Comparison of ENCODE assay signal across 15 cellular contexts in genomic region chr3:129389572-129389937, GRCh38. TPM values are rescaled to one million over a fixed set of nuclear protein-coding genes. Genes with fewer than 3 reads are reported as not detected.
DNase-seq lines count a peak whose midpoint lies in the region; TF ChIP-seq lines count a peak whose summit lies in the region.
"Had no signal": no experiment of that assay in that cellular context is flagged by ENCODE, and none has a peak within 500 bp of the region (broad histone marks: within the 10 kb centered on the region; RNA-seq: fewer than 3 reads in every experiment).

No MANE protein-coding gene starts in this region.

- H3K9me3 ChIP-seq in breast epithelium (no peaks in the 10 kb centered on the region), transverse colon (no peaks in the 10 kb centered on the region)

- TF ChIP-seq CTCF in breast epithelium (IDR thresholded peaks at IDR 0.05), result no peak
- TF ChIP-seq CTCF in MCF 10A (IDR thresholded peaks at IDR 0.05; ENCODE audit: unreplicated experiment), result no peak
- TF ChIP-seq CTCF in endothelial cell (IDR thresholded peaks at IDR 0.05; ENCODE audit: unreplicated experiment), result no peak
- TF ChIP-seq CTCF in transverse colon (IDR thresholded peaks at IDR 0.05), result no peak

- H3K79me1 ChIP-seq in mesendoderm (ENCODE audit: low read length), result peaks cover under 1% of the 10 kb centered on the region

- H3K36me3 ChIP-seq in breast epithelium (no peaks in the 10 kb centered on the region), mesendoderm (ENCODE audit: control insufficient read depth, insufficient read depth, low read length) (peaks cover 5% of the 10 kb centered on the region), transverse colon (peaks cover 0 to 24% (median 3%) of the 10 kb centered on the region in 4 donors)

- H3K27ac ChIP-seq in breast epithelium (peak overlapping the region; percentile 29 to 83), mesendoderm (ENCODE audit: low read depth, low read length) (peak overlapping the region; percentile 76), transverse colon (peak overlapping the region in 3 of 4 donors; percentile 35 to 63 (median 55))
- H3K27ac ChIP-seq: foreskin keratinocyte had no signal

- H3K56ac ChIP-seq in mesendoderm (ENCODE audit: low read length), result peak overlapping the region; percentile 49

- H3K4me1 ChIP-seq in breast epithelium, result no peaks in the 10 kb centered on the region
- peaks cover 2% of the 10 kb centered on the region for H3K4me1 ChIP-seq in mesendoderm (ENCODE audit: control insufficient read depth, low read depth, low read length)
- peaks cover 0 to 4% (median 0%) of the 10 kb centered on the region in 4 donors for H3K4me1 ChIP-seq in transverse colon

- H3K27ac Mint-ChIP-seq in MCF 10A (ENCODE audit: low read depth, unreplicated experiment) (no peak overlapping the region), endothelial cell (ENCODE audit: unreplicated experiment) (peak overlapping the region; percentile 94)
- H3K27ac Mint-ChIP-seq: activated T-helper 2 cell treated with anti-CD3 and anti-CD28 coated beads, Interferon-gamma antibody, Interleukin-2, Interleukin-4, amounts not matched to agents 10 μg/mL and 5 μg/mL and 100 μg/mL, durations not matched to agents 14 hours and 24 hours and 36 hours had no signal

- CTCF ChIA-PET in MCF 10A (lab: Yijun Ruan, JAX), result interaction anchor here (0.6 kb wide), 1 partner anchor 886 kb away, joined by 3 read pairs; no protein-coding TSS in a partner anchor

- H2BK5ac ChIP-seq in mesendoderm (ENCODE audit: low read length), result no peak overlapping the region

- TF ChIP-seq EP300 in transverse colon (IDR thresholded peaks at IDR 0.05; ENCODE audit: low read depth), result no peak

- TF ChIP-seq POLR2A in breast epithelium (IDR thresholded peaks at IDR 0.05) (no peak), transverse colon (IDR thresholded peaks at IDR 0.05) (no peak)

- H2BK15ac ChIP-seq in mesendoderm (replicated peaks; ENCODE audit: low read depth), result no peak overlapping the region

- no peak overlapping the region for H2BK120ac ChIP-seq in mesendoderm (ENCODE audit: low read depth, low read length)

- H3K4me1 Mint-ChIP-seq in MCF 10A (ENCODE audit: insufficient read depth, unreplicated experiment) (peaks cover 1% of the 10 kb centered on the region), endothelial cell (ENCODE audit: unreplicated experiment) (peaks cover 18% of the 10 kb centered on the region)

- no TSS peak for BruUV-seq in MCF 10A (replicated peaks; lab: Mats Ljungman, UMichigan)

- no peak overlapping the region for H3K4me3 Mint-ChIP-seq in MCF 10A (ENCODE audit: unreplicated experiment)
- H3K4me3 Mint-ChIP-seq in endothelial cell (ENCODE audit: unreplicated experiment), result peak overlapping the region; percentile 74
- H3K4me3 Mint-ChIP-seq: naive thymus-derived CD8-positive, alpha-beta T cell had no signal

- no peak overlapping the region for H3K4ac ChIP-seq in mesendoderm (ENCODE audit: low read depth, low read length)

- intact Hi-C loops in breast epithelium (cut with DNase I; ENCODE audit: low total_unique reads), result no loop called here
- intact Hi-C loops in MCF 10A (cut with micrococcal nuclease), result no loop called here
- intact Hi-C loops in transverse colon (cut with DNase I; ENCODE audit: low total_unique reads), result no loop called here

- no peak overlapping the region for H3K9ac ChIP-seq in mesendoderm (ENCODE audit: low read length)

- no CpG with 5 or more reads among the region's 3 CpGs for WGBS in mesendoderm (ENCODE audit: extremely low coverage, insufficient coverage, low lambda C conversion rate)
- 70% methylated on average over 3 of the region's 3 CpGs; no CpG with 5 or more reads in 1 of the 2 donors for WGBS in transverse colon (ENCODE audit: low coverage in 1 of 2), 2 donors

- no peak overlapping the region for H4K8ac ChIP-seq in mesendoderm (ENCODE audit: low read depth, low read length)

- no peak overlapping the region for H3K23ac ChIP-seq in mesendoderm (ENCODE audit: low read length)

- H3K27me3 Mint-ChIP-seq in MCF 10A (ENCODE audit: insufficient read depth, unreplicated experiment), result no peaks in the 10 kb centered on the region
- peaks cover 10% of the 10 kb centered on the region for H3K27me3 Mint-ChIP-seq in endothelial cell (ENCODE audit: unreplicated experiment)
- H3K27me3 Mint-ChIP-seq: naive thymus-derived CD8-positive, alpha-beta T cell had no signal

- H3K18ac ChIP-seq in mesendoderm (ENCODE audit: low read length), result no peak overlapping the region

- no peaks in the 10 kb centered on the region for H3K9me3 Mint-ChIP-seq in MCF 10A (ENCODE audit: unreplicated experiment)
- H3K9me3 Mint-ChIP-seq in endothelial cell (ENCODE audit: unreplicated experiment), result no peaks in the 10 kb centered on the region
- H3K9me3 Mint-ChIP-seq: activated T-helper 2 cell treated with anti-CD3 and anti-CD28 coated beads, Interferon-gamma antibody, Interleukin-2, Interleukin-4, amounts not matched to agents 10 μg/mL and 5 μg/mL and 100 μg/mL, durations not matched to agents 14 hours and 24 hours and 36 hours; naive thymus-derived CD8-positive, alpha-beta T cell had no signal

- H3K4me3 ChIP-seq in breast epithelium (no peak overlapping the region), mesendoderm (ENCODE audit: low read length) (no peak overlapping the region), transverse colon (no peak overlapping the region)

- no peak overlapping the region for H4K5ac ChIP-seq in mesendoderm (ENCODE audit: low read length)

- DNase-seq in breast epithelium (ENCODE audit: low spot score in 2 of 2), result no peak
- DNase-seq in MCF 10A (ENCODE audit: unreplicated experiment), result no peak
- DNase-seq in endothelial cell (ENCODE audit: low spot score), result no peak
- no peak for DNase-seq in mesendoderm
- no peak for DNase-seq in transverse colon
- DNase-seq in NCI-H1092 treated with DMSO at 0.1 percent for 48 hours (lab: John Stamatoyannopoulos, UW), result no peak
- DNase-seq in cerebellar cortex (ENCODE audit: low spot score), result no peak
- no peak for DNase-seq in putamen (ENCODE audit: low spot score)
- DNase-seq: activated CD4-positive, alpha-beta T cell treated with anti-CD3 and anti-CD28 coated beads, Interleukin-2, amount 50 U/mL, for 4 hours; anterior cingulate cortex; COR-L47; foreskin keratinocyte; Karpas-422; naive thymus-derived CD8-positive, alpha-beta T cell had no signal

- POLR2A ChIA-PET in MCF 10A (lab: Yijun Ruan, JAX), result no interaction called here

- H2AK5ac ChIP-seq in mesendoderm (ENCODE audit: low read length), result no peak overlapping the region

- peaks cover 1% of the 10 kb centered on the region for H3K79me2 ChIP-seq in mesendoderm (ENCODE audit: control insufficient read depth, insufficient read depth, low read length)

- in situ Hi-C loops in transverse colon (cut with MboI; ENCODE audit: low pct_ligation_motif_present in 1 of 4, low pct_unique_long_range_greater_than_20kb in 1 of 4, low sequenced_read_pairs in 3 of 4), result no loop called here

- H3K27me3 ChIP-seq in breast epithelium, result no peaks in the 10 kb centered on the region
- no peaks in the 10 kb centered on the region for H3K27me3 ChIP-seq in mesendoderm (ENCODE audit: insufficient read depth, low read length, poor library complexity)
- H3K27me3 ChIP-seq in transverse colon, result no peaks in the 10 kb centered on the region
- H3K27me3 ChIP-seq: foreskin keratinocyte had no signal

- H3K36me3 Mint-ChIP-seq in MCF 10A (ENCODE audit: insufficient read depth, unreplicated experiment), result peaks cover 34% of the 10 kb centered on the region
- peaks cover 46% of the 10 kb centered on the region for H3K36me3 Mint-ChIP-seq in endothelial cell (ENCODE audit: low read depth, unreplicated experiment)

- no peak overlapping the region for H3K4me2 ChIP-seq in mesendoderm (ENCODE audit: low read length)

RNA-seq across cellular contexts. Expression of gene EFCAB12, which starts 38.9 kb away (rescaled TPM):
- total RNA-seq in breast epithelium, result 1 to 10 TPM in 2 of 3 donors, under 1 TPM in 1; 0.32 to 1.3 (median 1.0) TPM
- total RNA-seq in MCF 10A (2022), result 0.22 TPM in 1 of 2 replicates, not detected in the other
- total RNA-seq in endothelial cell (ENCODE audit: unreplicated experiment), result 0.21 TPM
- 0.29 TPM for polyA plus RNA-seq in mesendoderm (2013, experiment 1 of 2)
- polyA plus RNA-seq in mesendoderm (2013, experiment 2 of 2), result 0.35 TPM
- total RNA-seq in transverse colon, result under 1 TPM in 2 of 4 donors, not detected in 2; 0.14 to 0.32 TPM

RNA-seq across cellular contexts. Expression of gene MBD4, which starts 50.2 kb away (rescaled TPM):
- total RNA-seq in breast epithelium, result 10 to 100 TPM; 29.8 to 41.6 (median 37.7) TPM
- 30.6 and 35.8 TPM in 2 replicates for total RNA-seq in MCF 10A (2022)
- 30.6 TPM for total RNA-seq in endothelial cell (ENCODE audit: unreplicated experiment)
- polyA plus RNA-seq in mesendoderm (2013, experiment 1 of 2), result 44.4 TPM
- 43.9 TPM for polyA plus RNA-seq in mesendoderm (2013, experiment 2 of 2)
- total RNA-seq in transverse colon, result 10 to 100 TPM; 15.0 to 34.4 (median 30.4) TPM

RNA-seq across cellular contexts. Expression of gene IFT122, which starts 50.5 kb away (rescaled TPM):
- total RNA-seq in breast epithelium (10 to 100 TPM; 43.2 to 60.6 (median 45.8) TPM), MCF 10A (2022) (18.7 and 21.0 TPM in 2 replicates), endothelial cell (ENCODE audit: unreplicated experiment) (25.1 TPM), transverse colon (10 to 100 TPM; 15.0 to 77.6 (median 16.7) TPM)
- polyA plus RNA-seq in mesendoderm (2013, experiment 1 of 2), result 14.8 TPM
- 14.7 TPM for polyA plus RNA-seq in mesendoderm (2013, experiment 2 of 2)
